Comparison of ENCODE assay signal across 1 cellular context in genomic region chr7:96949766-96950165, GRCh38.
A peak's percentile ranks its signal among the peaks of the same experiment; 100 is the strongest.
TF ChIP-seq lines count a peak whose summit lies in the region.

No MANE protein-coding gene starts in this region.

TF ChIP-seq in HepG2, 621 proteins besides CTCF, POLR2A, EP300 and RAD21 (continued from another document):
- peak; percentile 38; the same call in 1 of the 2 replicates for TF ChIP-seq ARID5B (CRISPR knock-in tag; IDR thresholded peaks at IDR 0.05)
- peak; percentile 81 to 85 for TF ChIP-seq MAFK (conservative IDR thresholded peaks at IDR 0.05 in 1 of 2, IDR thresholded peaks at IDR 0.05 in 1 of 2; ENCODE audit: low read length in 2 of 2)
- TF ChIP-seq PRDM15 (CRISPR knock-in tag; IDR thresholded peaks at IDR 0.05), result no peak
- TF ChIP-seq HNRNPK (IDR thresholded peaks at IDR 0.05; ENCODE audit: low read depth, low read length, poor library complexity, severe bottlenecking), result no peak
- peak; percentile 37 for TF ChIP-seq TEAD3 (CRISPR knock-in tag; optimal IDR thresholded peaks at IDR 0.05; ENCODE audit: borderline replicate concordance)
- TF ChIP-seq HMG20A (CRISPR knock-in tag; IDR thresholded peaks at IDR 0.05; ENCODE audit: borderline replicate concordance), result peak; percentile 45; the same call in 1 of the 2 replicates
- TF ChIP-seq FOXA1 (IDR thresholded peaks at IDR 0.05), result no peak
- TF ChIP-seq FOXA1 (CRISPR knock-in tag; IDR thresholded peaks at IDR 0.05), result peak; percentile 71
- TF ChIP-seq XRCC5 (optimal IDR thresholded peaks at IDR 0.05; ENCODE audit: low read length), result no peak
- TF ChIP-seq MAFF (IDR thresholded peaks at IDR 0.05; ENCODE audit: low read depth, low read length), result peak; percentile 86
- 0 out of 2 replicates have a peak, but pooled peaks have one; percentile 27 for TF ChIP-seq GATAD2A (CRISPR knock-in tag; IDR thresholded peaks at IDR 0.05)
- peak; percentile 64 for TF ChIP-seq FOXA3 (CRISPR knock-in tag; IDR thresholded peaks at IDR 0.05)
